ENCODE assay signal across 8 cellular contexts in genomic region chr14:101824339-101824727, GRCh38.
A peak's percentile ranks its signal among the peaks of the same experiment; 100 is the strongest.
DNase-seq lines count a peak whose midpoint lies in the region; ATAC-seq and TF ChIP-seq lines count a peak whose summit lies in the region.

No MANE protein-coding gene starts in this region.

- no peak overlapping the region for H2BK120ac ChIP-seq in H9 (ENCODE audit: low read depth, low read length, poor library complexity, severe bottlenecking)

- WGBS in ovary, 3 donors: 24 to 31% (median 26%) methylated on average over 3 of the region's 3 CpGs
- WGBS in H9 (ENCODE audit: extremely low coverage, insufficient read length, low lambda C conversion rate): no CpG with 5 or more reads among the region's 3 CpGs

- no peak for TF ChIP-seq EP300 in ovary (IDR thresholded peaks at IDR 0.05)

- H2AK5ac ChIP-seq in H9 (ENCODE audit: insufficient read length, low read length): no peak overlapping the region

- no peaks in the 10 kb centered on the region for H3K4me1 Mint-ChIP-seq in H9

- DNase-seq in GM12864 (ENCODE audit: low read depth) (no peak), coronary artery (ENCODE audit: low spot score) (no peak), ovary (no peak), NCI-H345 treated with DMSO at 0.1 percent for 48 hours (lab: John Stamatoyannopoulos, UW; ENCODE audit: unreplicated experiment) (no peak), SHP77 (lab: John Stamatoyannopoulos, UW) (no peak), H9 (no peak)

- no peak overlapping the region for H3K56ac ChIP-seq in H9 (ENCODE audit: insufficient read length, low read depth, low read length)

- H4K91ac ChIP-seq in H9 (ENCODE audit: insufficient read length, low read depth, low read length): no peak overlapping the region

- peak overlapping the region; percentile 94 for H3K4me2 ChIP-seq in KMS-11
- no peak overlapping the region for H3K4me2 ChIP-seq in H9 (ENCODE audit: insufficient read depth, insufficient read length, low read length)

- peaks cover 86% of the 10 kb centered on the region for H3K79me2 ChIP-seq in KMS-11 (ENCODE audit: insufficient read depth, low read depth)
- peaks cover 4% of the 10 kb centered on the region; the same call in 1 of the 2 replicates for H3K79me2 ChIP-seq in H9 (ENCODE audit: insufficient read depth, low read length)

- H3K9ac ChIP-seq in KMS-11 (peak overlapping the region; percentile 76), H9 (ENCODE audit: extremely low read depth, insufficient read length, low read length) (no peak overlapping the region)

- no peak overlapping the region for H3K14ac ChIP-seq in H9 (ENCODE audit: insufficient read depth, low read length)

- no peak overlapping the region for H3K18ac ChIP-seq in H9 (ENCODE audit: insufficient read length, low read depth, low read length)

- H2BK20ac ChIP-seq in H9 (ENCODE audit: low read depth, low read length, poor library complexity, severe bottlenecking): no peak overlapping the region

- H3K4ac ChIP-seq in H9 (ENCODE audit: low read depth, low read length): no peak overlapping the region

- no peaks in the 10 kb centered on the region for H3K23me2 ChIP-seq in H9 (ENCODE audit: insufficient read length, low read depth, low read length, poor library complexity, severe bottlenecking)

- H3K27ac ChIP-seq in KMS-11: peak overlapping the region; percentile 99
- H3K27ac ChIP-seq in coronary artery: peak overlapping the region; percentile 47 to 84
- H3K27ac ChIP-seq in ovary: peak overlapping the region; percentile 63 to 84
- H3K27ac ChIP-seq in H9 (ENCODE audit: insufficient read length, low read depth, low read length): no peak overlapping the region

- no peak overlapping the region for H3K23ac ChIP-seq in H9 (ENCODE audit: insufficient read length, low read depth, low read length)

- no peak overlapping the region for H2BK12ac ChIP-seq in H9 (ENCODE audit: insufficient read length, low read depth, low read length)

- peaks cover 79% of the 10 kb centered on the region for H3K4me1 ChIP-seq in KMS-11 (ENCODE audit: low read depth, poor library complexity, severe bottlenecking)
- peaks cover 15% of the 10 kb centered on the region for H3K4me1 ChIP-seq in ovary (ENCODE audit: insufficient read depth)
- no peaks in the 10 kb centered on the region for H3K4me1 ChIP-seq in H9 (ENCODE audit: insufficient read depth, low read length)

- H3K9me3 ChIP-seq in ovary (no peaks in the 10 kb centered on the region), H9 (ENCODE audit: control insufficient read depth, low read depth, low read length) (no peaks in the 10 kb centered on the region)

- peaks cover 10 to 15% (median 14%) of the 10 kb centered on the region in 3 experiments; a peak in 5 of 7 replicates for H3K36me3 Mint-ChIP-seq in H9 (ENCODE audit: insufficient read depth in 1 of 3, low read depth in 3 of 3)

- ATAC-seq in GM21515 (IDR thresholded peaks at IDR 0.05; ENCODE audit: unreplicated experiment): no peak

- H3K4me3 ChIP-seq in GM12864 (ENCODE audit: low read depth, low read length): peak overlapping the region; percentile 61
- H3K4me3 ChIP-seq in KMS-11 (IDR thresholded peaks at IDR 0.05; ENCODE audit: insufficient read depth, low read depth, low read length): peak overlapping the region; percentile 40
- peak overlapping the region; percentile 51 for H3K4me3 ChIP-seq in coronary artery
- peak overlapping the region; percentile 15 for H3K4me3 ChIP-seq in ovary

- intact Hi-C loops in ovary (cut with DNase I): no loop called here

- no peak overlapping the region for H3T11ph ChIP-seq in H9 (ENCODE audit: low read length)

- H4K5ac ChIP-seq in H9 (ENCODE audit: insufficient read length, low read depth, low read length): no peak overlapping the region

- TF ChIP-seq POLR2A in ovary (IDR thresholded peaks at IDR 0.05): no peak

- no peaks in the 10 kb centered on the region for H3K27me3 ChIP-seq in KMS-11 (ENCODE audit: insufficient read depth, low read depth)
- no peaks in the 10 kb centered on the region for H3K27me3 ChIP-seq in ovary
- H3K27me3 ChIP-seq in H9 (ENCODE audit: insufficient read depth, low read length): no peaks in the 10 kb centered on the region

- no peaks in the 10 kb centered on the region; the same call in 1 of the 2 replicates for H3K36me3 ChIP-seq in KMS-11 (ENCODE audit: insufficient read depth)
- no peaks in the 10 kb centered on the region for H3K36me3 ChIP-seq in ovary

- H2AFZ ChIP-seq in KMS-11 (ENCODE audit: low read depth) (no peak overlapping the region), H9 (ENCODE audit: low read length) (no peak overlapping the region)

- no peak overlapping the region for H3K4me3 Mint-ChIP-seq in H9

- H3K27ac Mint-ChIP-seq in H9: no peak overlapping the region

- TF ChIP-seq CTCF in GM12864 (IDR thresholded peaks at IDR 0.05; ENCODE audit: low read depth, low read length, missing control alignments) (no peak), KMS-11 (conservative IDR thresholded peaks at IDR 0.05; ENCODE audit: low read depth, low read length) (no peak), coronary artery (IDR thresholded peaks at IDR 0.05) (no peak), ovary (IDR thresholded peaks at IDR 0.05) (no peak), H9 (conservative IDR thresholded peaks at IDR 0.05) (no peak)

- H3K9me3 Mint-ChIP-seq in H9: peaks cover 0 to 3% of the 10 kb centered on the region in 2 experiments; a peak in 1 of 5 replicates

- no peak overlapping the region for H2BK15ac ChIP-seq in H9 (ENCODE audit: low read depth, low read length)

- H3K27me3 Mint-ChIP-seq in H9 (ENCODE audit: low read depth): no peaks in the 10 kb centered on the region

- no peak overlapping the region for H4K8ac ChIP-seq in H9 (replicated peaks; ENCODE audit: insufficient read length, low read depth, low read length)

- H4K20me1 ChIP-seq in KMS-11 (ENCODE audit: insufficient read depth) (no peaks in the 10 kb centered on the region), H9 (ENCODE audit: control insufficient read depth, insufficient read depth, insufficient read length) (no peaks in the 10 kb centered on the region)

- H3K79me1 ChIP-seq in H9 (ENCODE audit: insufficient read depth, low read depth, low read length, poor library complexity, severe bottlenecking): peaks cover 3% of the 10 kb centered on the region

- no peak overlapping the region for H2BK5ac ChIP-seq in H9 (ENCODE audit: insufficient read length, low read length)
